Comparison of ENCODE assay signal across 21 cellular contexts in the genomic region with DNA sequence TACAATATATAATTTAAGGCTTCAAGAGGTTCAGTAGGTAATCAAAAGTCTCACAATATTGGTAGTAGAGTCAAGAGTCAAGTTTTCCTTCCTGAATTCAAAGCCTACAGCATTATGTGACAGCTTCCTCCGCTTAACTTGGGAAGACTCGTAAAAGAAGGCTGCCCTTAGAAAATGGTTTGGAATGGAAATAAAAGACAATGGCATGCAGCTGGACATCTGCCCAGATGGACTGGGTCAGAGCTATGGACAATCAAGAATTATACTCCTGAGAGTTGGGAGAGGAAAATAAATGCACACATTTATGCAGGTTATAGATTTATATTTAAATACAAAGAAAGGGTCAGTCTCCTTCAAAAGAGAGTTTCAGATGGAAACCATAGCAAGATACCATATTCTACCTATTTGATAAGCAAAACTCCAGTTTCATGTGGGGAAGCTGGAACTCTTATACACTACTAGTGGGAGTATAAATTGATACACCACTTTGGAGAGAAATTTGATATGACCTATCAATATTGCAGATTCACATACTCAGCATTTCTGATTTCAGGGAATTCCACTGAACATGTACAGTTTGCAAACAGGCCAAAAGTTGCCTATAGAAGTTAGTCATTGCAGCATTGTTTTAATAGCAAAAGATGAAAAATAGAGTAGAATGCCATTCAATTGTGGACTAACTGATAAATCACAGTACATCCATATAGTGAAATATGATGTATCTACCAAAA. TPM values are rescaled to one million over a fixed set of nuclear protein-coding genes. Genes with fewer than 3 reads are reported as not detected.
DNase-seq lines count a peak whose midpoint lies in the region; ATAC-seq, FAIRE-seq and TF ChIP-seq lines count a peak whose summit lies in the region.
"Had no signal": no experiment of that assay in that cellular context is flagged by ENCODE, and none has a peak within 500 bp of the region (broad histone marks: within the 10 kb centered on the region; RNA-seq: fewer than 3 reads in every experiment).

No MANE protein-coding gene starts in this region.

- CTCF ChIA-PET in A549 (lab: Yijun Ruan, JAX), result interaction anchor here (1.2 to 1.6 kb wide), 2 partner anchors 16 to 196 kb away, joined by 3 read pairs; no protein-coding TSS in a partner anchor

- intact Hi-C loops in dorsolateral prefrontal cortex (cut with DNase I) (loop anchor here in 1 of 2 donors (10.0 kb wide), 1 partner anchor 767 kb away; a partner anchor contains a TSS), breast epithelium (cut with DNase I; ENCODE audit: low total_unique reads) (no loop called here)

- H3K4me3 ChIP-seq in A549, result no peak overlapping the region
- H3K4me3 ChIP-seq in dorsolateral prefrontal cortex, result peak overlapping the region in 5 of 59 donors; percentile 4 to 21 (median 9)
- no peak overlapping the region for H3K4me3 ChIP-seq in breast epithelium
- H3K4me3 ChIP-seq: ascending aorta, BLaER1, gastrocnemius medialis had no signal

- H3K27me3 ChIP-seq in dorsolateral prefrontal cortex (no peaks in the 10 kb centered on the region), breast epithelium (no peaks in the 10 kb centered on the region)
- H3K27me3 ChIP-seq: ascending aorta, gastrocnemius medialis had no signal

- H3K36me3 ChIP-seq in breast epithelium, result no peaks in the 10 kb centered on the region
- H3K36me3 ChIP-seq: ascending aorta, BLaER1, gastrocnemius medialis had no signal

- 84% methylated on average over 2 of the region's 2 CpGs for WGBS in A549 (ENCODE audit: missing lambda C conversion rate)

- H3K4me1 ChIP-seq in A549 (peaks cover 7% of the 10 kb centered on the region; the same call in 1 of the 3 replicates), breast epithelium (no peaks in the 10 kb centered on the region)

- POLR2A ChIA-PET in A549 (lab: Yijun Ruan, JAX), result no interaction called here

- no peak for TF ChIP-seq CTCF in A549 (IDR thresholded peaks at IDR 0.05)
- TF ChIP-seq CTCF in dorsolateral prefrontal cortex (IDR thresholded peaks at IDR 0.05 in 54 of 56, conservative IDR thresholded peaks at IDR 0.05 in 2 of 56; ENCODE audit: low read depth in 1 of 56, partially characterized antibody in 56 of 56), result no peak
- no peak for TF ChIP-seq CTCF in breast epithelium (IDR thresholded peaks at IDR 0.05)

- no peak for TF ChIP-seq POLR2A in A549 (IDR thresholded peaks at IDR 0.05; ENCODE audit: low read length)
- no peak for TF ChIP-seq POLR2A in breast epithelium (IDR thresholded peaks at IDR 0.05)

- TF ChIP-seq RAD21 in A549 (conservative IDR thresholded peaks at IDR 0.05 in 1 of 2, IDR thresholded peaks at IDR 0.05 in 1 of 2), result no peak

- no peak overlapping the region for H3K4me2 ChIP-seq in A549
- H3K4me2 ChIP-seq: BLaER1 had no signal

- DNase-seq in A549 (ENCODE audit: low read depth in 1 of 2, low spot score in 1 of 2), result no peak
- peak; percentile 81 for DNase-seq in M059J (ENCODE audit: low read depth)
- peak in 3 of 10 donors; percentile 36 to 65 (median 44) for DNase-seq in dorsolateral prefrontal cortex
- DNase-seq in lung microvascular endothelial cell (ENCODE audit: low read depth in 2 of 2), result peak; percentile 35 to 63
- no peak for DNase-seq in NCI-H1694 (lab: John Stamatoyannopoulos, UW)
- DNase-seq in breast epithelium (ENCODE audit: low spot score in 2 of 2), result no peak
- DNase-seq: activated B cell treated with CpG ODN at 0.5 μM for 24 hours, DND-41, gastrocnemius medialis, kidney glomerular epithelial cell, mammary epithelial cell, NCI-H1105 treated with DMSO at 0.1 percent for 48 hours, NCI-H2081 treated with DMSO at 0.1 percent for 48 hours, NCI-H774, Right ventricle myocardium superior, T1000 had no signal

- H3K27ac ChIP-seq in A549 (no peak overlapping the region), dorsolateral prefrontal cortex (peak overlapping the region in 40 of 59 donors; percentile 0 to 83 (median 56)), breast epithelium (no peak overlapping the region)
- H3K27ac ChIP-seq: ascending aorta, BLaER1, gastrocnemius medialis had no signal

- FAIRE-seq in A549 (lab: Jason Lieb, UNC), result no peak
- FAIRE-seq: GM12892 had no signal

- TF ChIP-seq EP300 in A549 (IDR thresholded peaks at IDR 0.05), result no peak

- no peaks in the 10 kb centered on the region for H3K9me3 ChIP-seq in A549
- no peaks in the 10 kb centered on the region for H3K9me3 ChIP-seq in breast epithelium
- H3K9me3 ChIP-seq: ascending aorta, BLaER1, gastrocnemius medialis had no signal

- ATAC-seq in A549, result no peak
- ATAC-seq in HG02588 (IDR thresholded peaks at IDR 0.05; ENCODE audit: unreplicated experiment), result no peak
- ATAC-seq in HG03571 (IDR thresholded peaks at IDR 0.05; ENCODE audit: unreplicated experiment), result no peak
- ATAC-seq: gastrocnemius medialis had no signal

TF ChIP-seq in A549, 52 proteins besides CTCF, POLR2A, EP300 and RAD21:
- TF ChIP-seq FOXS1 (CRISPR knock-in tag; IDR thresholded peaks at IDR 0.05) (no peak), ZC3H11A (IDR thresholded peaks at IDR 0.05) (no peak), MAFK (IDR thresholded peaks at IDR 0.05; ENCODE audit: partially characterized antibody) (peak; percentile 67), SMC3 (IDR thresholded peaks at IDR 0.05) (no peak), ZNF302 (CRISPR knock-in tag; IDR thresholded peaks at IDR 0.05) (no peak)

RNA-seq across cellular contexts. Expression of a gene that starts 6.1 kb away (rescaled TPM):
- polyA plus RNA-seq in A549 (2011; rRNA removed) (8.7 TPM in 2 replicates), A549 (2017; fragmentation: RNase III; extraction: RNeasy Plus Mini Kit Qiagen cat#74134 plus additional on column Dnase treatment) (3.6 to 4.5 TPM (median 4.3 TPM) in 3 replicates)
- polyA plus RNA-seq in A549 (2012; cell fraction: cytosol; rRNA removed), result 1.6 and 1.7 TPM in 2 replicates
- polyA plus RNA-seq in A549 (2012; cell fraction: nucleus; rRNA removed), result 2.8 and 2.9 TPM in 2 replicates
- polyA minus RNA-seq in A549 (2011; rRNA and poly(A)+ RNA removed), result 11.3 and 14.9 TPM in 2 replicates
- 9.7 and 16.4 TPM in 2 replicates for total RNA-seq in M059J (2014; rRNA removed; shearing (Covaris generic))
- total RNA-seq in dorsolateral prefrontal cortex (10 to 100 TPM in 116 of 120 experiments, 1 to 10 TPM in 4; 9.4 to 40.2 (median 17.5) TPM), lung microvascular endothelial cell (10.9 and 14.5 TPM in 2 replicates), breast epithelium (10 to 100 TPM; 25.5 to 37.9 (median 28.5) TPM)

Comparison
In these comparisons a context has a peak if more than half of its experiments do, and no peak if none do; other contexts are left out.
1. DNase-seq: peak in M059J (single experiment) and lung microvascular endothelial cell (2 of 2); none in A549 (0 of 2), NCI-H1694 (single experiment) and breast epithelium (0 of 2).
2. H3K27ac ChIP-seq: peak in dorsolateral prefrontal cortex (40 of 59); none in A549 (0 of 2) and breast epithelium (0 of 2).